ENCODE assay signal across 1 cellular context in genomic region chr3:149009732-149010131, GRCh38.
TF ChIP-seq lines count a peak whose summit lies in the region.

No MANE protein-coding gene starts in this region.

TF ChIP-seq in SK-N-SH, 30 proteins besides CTCF, POLR2A, EP300 and RAD21 (continued from another document):
- TF ChIP-seq IRF3 (IDR thresholded peaks at IDR 0.05; ENCODE audit: low read depth, low read length): no peak
- no peak for TF ChIP-seq FOXM1 (IDR thresholded peaks at IDR 0.05; ENCODE audit: low read depth)
- no peak for TF ChIP-seq REST (IDR thresholded peaks at IDR 0.05; ENCODE audit: low read depth, low read length)
- TF ChIP-seq TEAD4 (IDR thresholded peaks at IDR 0.05; ENCODE audit: borderline replicate concordance, insufficient read depth): no peak
- TF ChIP-seq EZH2phosphoT487 (IDR thresholded peaks at IDR 0.05; ENCODE audit: borderline replicate concordance, low read depth): no peak
